In the genomic region with DNA sequence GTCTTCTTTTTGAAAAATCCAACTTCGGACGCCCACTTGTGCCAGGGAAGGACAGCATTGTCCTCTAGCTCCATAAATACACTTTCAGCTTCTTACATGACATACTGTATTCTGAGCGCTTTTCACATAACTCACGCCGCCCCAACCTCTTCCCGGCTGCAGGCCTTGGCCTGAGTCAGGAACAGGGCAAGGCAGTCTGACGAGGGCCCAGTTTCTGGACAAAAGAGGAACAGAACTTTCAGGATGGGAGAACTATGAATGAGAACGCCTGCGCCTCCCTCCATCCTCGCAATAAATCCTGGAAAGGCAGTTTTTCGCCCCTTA, we compare ENCODE assay signal across 8 cellular contexts. TPM values are rescaled to one million over a fixed set of nuclear protein-coding genes. Genes with fewer than 3 reads are reported as not detected.
A peak's percentile ranks its signal among the peaks of the same experiment; 100 is the strongest.
DNase-seq lines count a peak whose midpoint lies in the region; ATAC-seq and TF ChIP-seq lines count a peak whose summit lies in the region.

No MANE protein-coding gene starts in this region.

- H3K36me3 ChIP-seq in SK-N-MC (ENCODE audit: insufficient read depth, low read length), result peaks cover 33% of the 10 kb centered on the region
- peaks cover 18% of the 10 kb centered on the region for H3K36me3 ChIP-seq in right atrium auricular region

- peak; percentile 16 for ATAC-seq in HG02642 (IDR thresholded peaks at IDR 0.05; ENCODE audit: poor library complexity, unreplicated experiment)
- ATAC-seq in stimulated activated naive B cell treated with anti-CD40 and anti-IgM and Interleukin-4, amounts not matched to agents 10 μg/mL and 1 μg/mL and 100 μg/mL, for 72 hours (replicated peaks), result peak; percentile 14 to 26

- H3K9ac ChIP-seq in SK-N-MC (ENCODE audit: insufficient read length), result peak overlapping the region; percentile 97

- peaks cover 16 to 29% of the 10 kb centered on the region in 2 donors for H3K36me3 Mint-ChIP-seq in stimulated activated naive B cell treated with anti-CD40 and anti-IgM and Interleukin-4, amounts not matched to agents 10 μg/mL and 1 μg/mL and 100 μg/mL, for 72 hours

- no peaks in the 10 kb centered on the region for H3K9me3 ChIP-seq in SK-N-MC (ENCODE audit: low read depth, low read length)
- H3K9me3 ChIP-seq in right atrium auricular region, result no peaks in the 10 kb centered on the region

- peaks cover 13 to 31% of the 10 kb centered on the region in 2 donors for H3K4me1 Mint-ChIP-seq in stimulated activated naive B cell treated with anti-CD40 and anti-IgM and Interleukin-4, amounts not matched to agents 10 μg/mL and 1 μg/mL and 100 μg/mL, for 72 hours

- H3K27ac ChIP-seq in SK-N-MC, result peak overlapping the region; percentile 82; the same call in 1 of the 2 replicates
- peak overlapping the region; percentile 95 to 96 for H3K27ac ChIP-seq in right atrium auricular region

- peaks cover 0 to 33% of the 10 kb centered on the region in 2 donors for H3K4me1 ChIP-seq in right atrium auricular region

- no peaks in the 10 kb centered on the region for H3K27me3 ChIP-seq in right atrium auricular region

- DNase-seq in SK-N-MC (ENCODE audit: low read depth, low spot score) (no peak), right atrium auricular region (ENCODE audit: low spot score) (no peak), hepatic stellate cell (ENCODE audit: low spot score) (no peak), iPS-NIHi11 (ENCODE audit: low spot score) (no peak), NK-92 (lab: John Stamatoyannopoulos, UW; ENCODE audit: unreplicated experiment) (no peak)
- no peak for DNase-seq in stimulated activated naive B cell treated with anti-CD40 and anti-IgM and Interleukin-4, amounts not matched to agents 10 μg/mL and 1 μg/mL and 100 μg/mL, for 72 hours

- H3K27ac Mint-ChIP-seq in stimulated activated naive B cell treated with anti-CD40 and anti-IgM and Interleukin-4, amounts not matched to agents 10 μg/mL and 1 μg/mL and 100 μg/mL, for 72 hours, result no peak overlapping the region

- no peak overlapping the region for H3K4me3 Mint-ChIP-seq in stimulated activated naive B cell treated with anti-CD40 and anti-IgM and Interleukin-4, amounts not matched to agents 10 μg/mL and 1 μg/mL and 100 μg/mL, for 72 hours

- peaks cover 6 to 7% of the 10 kb centered on the region in 2 donors for H3K27me3 Mint-ChIP-seq in stimulated activated naive B cell treated with anti-CD40 and anti-IgM and Interleukin-4, amounts not matched to agents 10 μg/mL and 1 μg/mL and 100 μg/mL, for 72 hours

- H3K4me3 ChIP-seq in GM12875 (ENCODE audit: low read depth, low read length) (peak overlapping the region; percentile 91), SK-N-MC (peak overlapping the region; percentile 96), right atrium auricular region (peak overlapping the region; percentile 58 to 62)

- no peaks in the 10 kb centered on the region for H3K9me3 Mint-ChIP-seq in stimulated activated naive B cell treated with anti-CD40 and anti-IgM and Interleukin-4, amounts not matched to agents 10 μg/mL and 1 μg/mL and 100 μg/mL, for 72 hours

- TF ChIP-seq CTCF in GM12875 (IDR thresholded peaks at IDR 0.05; ENCODE audit: borderline replicate concordance, insufficient read depth, low read depth, low read length) (no peak), right atrium auricular region (IDR thresholded peaks at IDR 0.05) (no peak)

RNA-seq across cellular contexts. Expression of a gene that starts 0.6 kb away (rescaled TPM):
- 10 to 100 TPM; 34.6 to 40.0 TPM for total RNA-seq in right atrium auricular region

RNA-seq across cellular contexts. Expression of a gene that starts 20.4 kb away (rescaled TPM):
- 10 to 100 TPM; 24.6 to 48.1 TPM for total RNA-seq in right atrium auricular region

RNA-seq across cellular contexts. Expression of a gene that starts 57.3 kb away (rescaled TPM):
- total RNA-seq in right atrium auricular region, result 10 to 100 TPM; 26.0 to 29.5 TPM
